ENCODE assay signal across 19 cellular contexts in the genomic region with DNA sequence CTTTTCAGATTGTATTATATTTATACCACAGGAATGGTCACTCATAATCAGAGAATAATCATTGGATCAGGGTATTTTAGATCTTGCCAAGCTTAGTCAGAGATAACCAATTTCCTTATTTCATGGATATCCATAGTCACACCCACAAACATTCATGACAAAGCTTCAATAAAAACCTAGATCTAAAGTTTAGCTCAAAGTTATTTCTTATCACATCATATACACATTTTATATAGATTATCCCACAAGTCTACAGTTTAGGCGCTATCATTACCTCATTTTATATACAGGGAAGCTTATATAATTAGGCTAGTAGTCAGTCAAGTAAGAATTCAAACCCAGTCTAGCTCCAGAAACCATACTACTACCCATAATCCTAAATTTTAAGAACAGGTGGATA.
"Had no signal": no experiment of that assay in that cellular context is flagged by ENCODE, and none has a peak within 500 bp of the region (broad histone marks: within the 10 kb centered on the region; RNA-seq: fewer than 3 reads in every experiment).

No MANE protein-coding gene starts in this region.

- H3K27ac ChIP-seq: KMS-11, RWPE1 had no signal

- DNase-seq: Kasumi-1, MM.1S, NCI-H1092 treated with DMSO at 0.1 percent for 48 hours, NCI-H1436, NCI-H187, NCI-H2029, NCI-H2081 treated with DMSO at 0.1 percent for 48 hours, NCI-H2171, NCI-H446, NCI-H510A, NCI-H524 treated with DMSO at 0.1 percent for 48 hours, NCI-H69, NCI-H774, PC-3, SHP77, SK-N-SH had no signal

- H3K9me3 ChIP-seq: SK-N-SH had no signal

- H3K4me2 ChIP-seq: KMS-11, SK-N-SH had no signal

- H3K9ac ChIP-seq: KMS-11, SK-N-SH had no signal

- ATAC-seq: Panc1, PC-3 had no signal
